Comparison of ENCODE assay signal across 23 cellular contexts in the genomic region with DNA sequence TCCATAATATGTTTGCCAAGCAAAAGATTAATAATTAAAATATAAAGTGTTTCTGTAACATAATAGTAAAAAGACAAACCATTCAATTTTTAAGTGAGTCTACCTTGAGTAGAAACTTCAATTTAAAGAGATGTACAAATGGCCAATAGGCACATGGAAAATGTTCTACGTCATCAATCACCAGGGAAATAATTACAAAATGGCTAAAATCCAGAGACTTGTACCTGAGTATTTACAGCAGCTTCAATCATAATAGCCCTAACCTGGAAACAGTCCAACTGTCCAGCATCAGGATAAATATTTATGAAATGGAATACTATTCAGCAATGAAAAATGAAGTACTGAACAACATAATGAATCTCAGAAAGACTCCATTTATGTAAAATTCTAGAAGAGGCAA.
DNase-seq lines count a peak whose midpoint lies in the region; ATAC-seq, FAIRE-seq and TF ChIP-seq lines count a peak whose summit lies in the region.
"Had no signal": no experiment of that assay in that cellular context is flagged by ENCODE, and none has a peak within 500 bp of the region (broad histone marks: within the 10 kb centered on the region; RNA-seq: fewer than 3 reads in every experiment).

No MANE protein-coding gene starts in this region.

- POLR2A ChIA-PET in GM12878 (lab: Charles Lee): no interaction called here

- in situ Hi-C loops in GM12878 (cut with MboI): no loop called here

- SMC1A ChIA-PET in GM12878 (lab: Charles Lee; ENCODE audit: uncharacterized antibody, unreplicated experiment): interaction anchor here (0.7 to 0.9 kb wide), 2 partner anchors 20 to 64 kb away, joined by 3 to 4 read pairs; no protein-coding TSS in a partner anchor

- DNase-seq in GM12878 (ENCODE audit: low read depth, low spot score) (no peak), NCI-H1694 treated with DMSO at 0.1 percent for 48 hours (lab: John Stamatoyannopoulos, UW) (no peak), small intestine (no peak)
- DNase-seq: activated CD4-positive, alpha-beta memory T cell treated with anti-CD3 and anti-CD28 coated beads, Interleukin-2, amount 10 ng/mL, durations not matched to agents 7 days and 5 days; activated naive CD8-positive, alpha-beta T cell treated with anti-CD3 and anti-CD28 coated beads, Interleukin-2, amount 50 U/mL, for 24 hours; DMS153; heart right ventricle; kidney; MG63; NCI-H2107; NCI-H82; retina; stimulated activated naive CD8-positive, alpha-beta T cell treated with anti-CD3 and anti-CD28 coated beads, Interleukin-15, amount 100 ng/mL, for 72 hours; T-cell; upper lobe of right lung had no signal

- intact Hi-C loops in GM12878 (cut with micrococcal nuclease; ENCODE audit: unreplicated experiment): no loop called here

- H3K4me2 ChIP-seq in GM12878 (ENCODE audit: control insufficient read depth, insufficient read depth): no peak overlapping the region

- TF ChIP-seq EP300 in GM12878 (IDR thresholded peaks at IDR 0.05; ENCODE audit: borderline replicate concordance in 1 of 2, control insufficient read depth in 1 of 2, low read depth in 2 of 2, low read length in 2 of 2): no peak

- H3K4me1 ChIP-seq in GM12878 (ENCODE audit: control insufficient read depth, insufficient read depth, low read length): no peaks in the 10 kb centered on the region
- H3K4me1 ChIP-seq in small intestine (ENCODE audit: control insufficient read depth in 2 of 2, insufficient read depth in 1 of 2, low read depth in 1 of 2, low read length in 1 of 2): no peaks in the 10 kb centered on the region
- H3K4me1 ChIP-seq: heart right ventricle, upper lobe of right lung had no signal

- TF ChIP-seq RAD21 in GM12878 (IDR thresholded peaks at IDR 0.05; ENCODE audit: insufficient read depth, low read depth, low read length): no peak

- no peak overlapping the region for H3K9ac ChIP-seq in GM12878 (ENCODE audit: control insufficient read depth, insufficient read depth, low read length)

- no peak for TF ChIP-seq CTCF in GM12878 (IDR thresholded peaks at IDR 0.05 in 2 of 3, conservative IDR thresholded peaks at IDR 0.05 in 1 of 3; ENCODE audit: control insufficient read depth in 2 of 3, extremely low read depth in 1 of 3, insufficient read depth in 1 of 3, low read depth in 3 of 3, low read length in 3 of 3)

- no peaks in the 10 kb centered on the region for H4K20me1 ChIP-seq in GM12878 (ENCODE audit: control insufficient read depth, insufficient read depth)

- no peaks in the 10 kb centered on the region for H3K36me3 ChIP-seq in GM12878 (ENCODE audit: control insufficient read depth in 2 of 2, insufficient read depth in 2 of 2, low read length in 1 of 2)
- H3K36me3 ChIP-seq in small intestine (ENCODE audit: control insufficient read depth in 2 of 2, insufficient read depth in 2 of 2, low read length in 2 of 2): no peaks in the 10 kb centered on the region
- H3K36me3 ChIP-seq: cardiac muscle cell, heart right ventricle, MG63, upper lobe of right lung had no signal

- RAD21 ChIA-PET in GM12878 (lab: Charles Lee; ENCODE audit: unreplicated experiment): interaction anchor here (1.1 kb wide), 1 partner anchor 9 kb away, joined by 4 read pairs; no protein-coding TSS in a partner anchor

- no peak for FAIRE-seq in GM12878 (lab: Jason Lieb, UNC)
- FAIRE-seq in small intestine (lab: Jason Lieb, UNC): no peak
- FAIRE-seq: kidney had no signal

- peak; percentile 61 for ATAC-seq in GM18519 (IDR thresholded peaks at IDR 0.05; ENCODE audit: low FRiP score, unreplicated experiment)
- peak; percentile 50 for ATAC-seq in GM21528 (IDR thresholded peaks at IDR 0.05; ENCODE audit: low FRiP score, unreplicated experiment)
- ATAC-seq in HG03520 (IDR thresholded peaks at IDR 0.05; ENCODE audit: unreplicated experiment): peak; percentile 86
- ATAC-seq in GM12878: peak; percentile 58; the same call in 1 of the 3 replicates
- no peak for ATAC-seq in GM18498 (IDR thresholded peaks at IDR 0.05; ENCODE audit: unreplicated experiment)
- ATAC-seq in HG03097 (IDR thresholded peaks at IDR 0.05; ENCODE audit: low FRiP score, unreplicated experiment): no peak
- ATAC-seq: activated naive CD8-positive, alpha-beta T cell treated with anti-CD3 and anti-CD28 coated beads, Interleukin-2, amount 50 U/mL, for 24 hours; heart right ventricle; stimulated activated naive CD8-positive, alpha-beta T cell treated with anti-CD3 and anti-CD28 coated beads, Interleukin-15, amount 100 ng/mL, for 72 hours; T-cell; upper lobe of right lung had no signal

- H3K27ac ChIP-seq in GM12878 (ENCODE audit: control insufficient read depth, insufficient read depth) (no peak overlapping the region), small intestine (ENCODE audit: low read depth in 1 of 2, low read length in 1 of 2) (no peak overlapping the region)
- H3K27ac ChIP-seq: C4-2B, cardiac muscle cell, heart right ventricle, upper lobe of right lung, VCaP had no signal

- no peak for TF ChIP-seq POLR2A in GM12878 (IDR thresholded peaks at IDR 0.05; ENCODE audit: low read depth, low read length)

- H3K9me3 ChIP-seq in GM12878 (replicated peaks; ENCODE audit: control insufficient read depth, insufficient read depth, low read length) (no peaks in the 10 kb centered on the region), small intestine (ENCODE audit: control insufficient read depth, low read depth) (no peaks in the 10 kb centered on the region)
- H3K9me3 ChIP-seq: MG63, upper lobe of right lung had no signal

- no peaks in the 10 kb centered on the region for H3K79me2 ChIP-seq in GM12878 (ENCODE audit: control insufficient read depth, insufficient read depth, low read length)

- no TSS peak for BruUV-seq in GM12878 (replicated peaks; lab: Mats Ljungman, UMichigan)

- H3K4me3 ChIP-seq in GM12878 (no peak overlapping the region), small intestine (ENCODE audit: low read depth in 1 of 2, low read length in 2 of 2) (no peak overlapping the region)
- H3K4me3 ChIP-seq: cardiac muscle cell, heart right ventricle, MG63, upper lobe of right lung had no signal

- CTCF ChIA-PET in GM12878 (lab: Yijun Ruan, JAX): interaction anchor here (0.8 to 1.5 kb wide), 3 partner anchors 9 to 255 kb away, joined by 3 to 5 read pairs (median 4); no protein-coding TSS in a partner anchor

- H3K27me3 ChIP-seq in GM12878 (replicated peaks in 1 of 2; ENCODE audit: control insufficient read depth in 2 of 2, insufficient read depth in 2 of 2, low read length in 1 of 2) (no peaks in the 10 kb centered on the region), small intestine (ENCODE audit: control insufficient read depth in 2 of 2, insufficient read depth in 2 of 2, low read length in 2 of 2) (no peaks in the 10 kb centered on the region)
- H3K27me3 ChIP-seq: cardiac muscle cell, heart right ventricle, MG63, upper lobe of right lung had no signal

- 0% methylated on average over 1 of the region's 1 CpG for WGBS in GM12878 (ENCODE audit: insufficient coverage, insufficient replicate concordance, low lambda C conversion rate, missing lambda C conversion rate)
- 90 to 95% (median 93%) methylated on average over 1 of the region's 1 CpG for WGBS in small intestine, 3 donors

- H2AFZ ChIP-seq in GM12878 (ENCODE audit: control insufficient read depth, low read depth, low read length): no peak overlapping the region

TF ChIP-seq in GM12878, 131 proteins besides CTCF, POLR2A, EP300 and RAD21:
- peak; percentile 91 for TF ChIP-seq RFX5 (IDR thresholded peaks at IDR 0.05; ENCODE audit: low read depth, low read length)
- 0 out of 2 replicates have a peak, but pooled peaks have one; percentile 32 for TF ChIP-seq CREM (IDR thresholded peaks at IDR 0.05; ENCODE audit: low read depth)
- TF ChIP-seq CREB1 (IDR thresholded peaks at IDR 0.05; ENCODE audit: low read depth): no peak
- no peak for TF ChIP-seq CBFB (IDR thresholded peaks at IDR 0.05; ENCODE audit: low read depth)

Comparison
In these comparisons a context has a peak if more than half of its experiments do, and no peak if none do; other contexts are left out.
1. ATAC-seq: peak in GM18519 (single experiment), GM21528 (single experiment), HG03520 (single experiment) and GM12878 (single experiment); none in GM18498 (single experiment) and HG03097 (single experiment).